Comparison of ENCODE assay signal across 1 cellular context in the genomic region with DNA sequence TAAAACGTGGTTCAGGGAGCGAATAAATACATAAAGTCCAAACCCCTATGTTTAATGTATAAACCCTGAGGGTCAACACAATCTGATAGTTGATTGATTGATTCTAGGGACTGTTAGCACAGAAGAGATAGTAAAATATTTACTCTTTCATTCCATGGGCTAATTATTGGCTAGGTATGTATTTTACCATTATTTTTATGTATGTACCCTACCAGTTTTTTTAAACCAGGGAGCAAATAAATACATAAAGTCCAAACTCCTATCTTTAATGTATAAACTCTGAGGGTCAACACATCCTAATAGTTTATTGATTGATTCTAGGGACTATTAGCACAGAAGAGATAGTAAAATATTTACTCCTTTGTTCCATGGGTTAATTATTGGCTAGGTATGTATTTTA.
A peak's percentile ranks its signal among the peaks of the same experiment; 100 is the strongest.
TF ChIP-seq lines count a peak whose summit lies in the region.

No MANE protein-coding gene starts in this region.

TF ChIP-seq in HepG2, 621 proteins besides CTCF, POLR2A, EP300 and RAD21 (continued from another document and continues in another):
- TF ChIP-seq NCOA2 (CRISPR knock-in tag; IDR thresholded peaks at IDR 0.05) (peak; percentile 91), RFX5 (IDR thresholded peaks at IDR 0.05; ENCODE audit: low read depth, low read length) (no peak), ZNF329 (CRISPR knock-in tag; IDR thresholded peaks at IDR 0.05; ENCODE audit: low read depth) (no peak), PPARG (CRISPR knock-in tag; conservative IDR thresholded peaks at IDR 0.05) (no peak), SALL1 (CRISPR knock-in tag; IDR thresholded peaks at IDR 0.05) (no peak), ZNF326 (CRISPR knock-in tag; IDR thresholded peaks at IDR 0.05; ENCODE audit: borderline replicate concordance) (no peak), LCORL (IDR thresholded peaks at IDR 0.05) (no peak), LCORL (CRISPR knock-in tag; IDR thresholded peaks at IDR 0.05) (no peak), HOXA7 (CRISPR knock-in tag; IDR thresholded peaks at IDR 0.05) (no peak), DR1 (CRISPR knock-in tag; IDR thresholded peaks at IDR 0.05) (no peak), TOE1 (CRISPR knock-in tag; IDR thresholded peaks at IDR 0.05) (no peak), ZNF547 (CRISPR knock-in tag; IDR thresholded peaks at IDR 0.05) (no peak), PRPF4 (IDR thresholded peaks at IDR 0.05; ENCODE audit: low read depth, low read length, poor library complexity, severe bottlenecking) (no peak), ZNF841 (CRISPR knock-in tag; IDR thresholded peaks at IDR 0.05; ENCODE audit: borderline replicate concordance) (no peak), GFI1 (CRISPR knock-in tag; IDR thresholded peaks at IDR 0.05; ENCODE audit: borderline replicate concordance) (peak; percentile 77), NCOA5 (CRISPR knock-in tag; IDR thresholded peaks at IDR 0.05) (no peak), ASH2L (IDR thresholded peaks at IDR 0.05; ENCODE audit: insufficient read length, low read depth, low read length) (peak; percentile 42), EEA1 (CRISPR knock-in tag; IDR thresholded peaks at IDR 0.05; ENCODE audit: borderline replicate concordance) (no peak), ZNF225 (CRISPR knock-in tag; IDR thresholded peaks at IDR 0.05) (no peak), ZNF235 (CRISPR knock-in tag; IDR thresholded peaks at IDR 0.05; ENCODE audit: borderline replicate concordance) (no peak), ZNF776 (CRISPR knock-in tag; IDR thresholded peaks at IDR 0.05) (no peak), ZNF737 (CRISPR knock-in tag; IDR thresholded peaks at IDR 0.05; ENCODE audit: borderline replicate concordance) (no peak), ZNF3 (CRISPR knock-in tag; IDR thresholded peaks at IDR 0.05) (no peak), IRF2 (CRISPR knock-in tag; IDR thresholded peaks at IDR 0.05) (no peak), ONECUT2 (CRISPR knock-in tag; IDR thresholded peaks at IDR 0.05) (peak; percentile 89), TEAD2 (CRISPR knock-in tag; IDR thresholded peaks at IDR 0.05) (no peak), ZFP36 (IDR thresholded peaks at IDR 0.05; ENCODE audit: borderline replicate concordance, low read depth, low read length, partially characterized antibody) (no peak), ZFP37 (CRISPR knock-in tag; IDR thresholded peaks at IDR 0.05; ENCODE audit: borderline replicate concordance) (no peak), ZNF468 (CRISPR knock-in tag; IDR thresholded peaks at IDR 0.05) (no peak), KDM6A (CRISPR knock-in tag; IDR thresholded peaks at IDR 0.05; ENCODE audit: low read depth) (peak; percentile 55; the same call in 1 of the 2 replicates), SOX13 (IDR thresholded peaks at IDR 0.05) (no peak; the same call in 1 of the 2 replicates), SOX13 (CRISPR knock-in tag; conservative IDR thresholded peaks at IDR 0.05 in 1 of 2, IDR thresholded peaks at IDR 0.05 in 1 of 2) (peak in 1 of 2 experiments; percentile 78; a peak in 2 of 4 replicates), SOX5 (CRISPR knock-in tag; IDR thresholded peaks at IDR 0.05; ENCODE audit: borderline replicate concordance) (peak; percentile 87), TMF1 (CRISPR knock-in tag; IDR thresholded peaks at IDR 0.05; ENCODE audit: low read depth) (no peak), ZNF136 (CRISPR knock-in tag; IDR thresholded peaks at IDR 0.05; ENCODE audit: low read depth) (no peak), RFXANK (CRISPR knock-in tag; IDR thresholded peaks at IDR 0.05) (no peak), ZNF552 (CRISPR knock-in tag; IDR thresholded peaks at IDR 0.05; ENCODE audit: borderline replicate concordance) (no peak), MATR3 (CRISPR knock-in tag; IDR thresholded peaks at IDR 0.05) (no peak), NCOR1 (IDR thresholded peaks at IDR 0.05; ENCODE audit: borderline replicate concordance, low read length) (peak; percentile 94; the same call in 1 of the 2 replicates), MZF1 (CRISPR knock-in tag; IDR thresholded peaks at IDR 0.05; ENCODE audit: borderline replicate concordance) (no peak), FOSL1 (CRISPR knock-in tag; IDR thresholded peaks at IDR 0.05; ENCODE audit: borderline replicate concordance) (no peak)
- TF ChIP-seq, protein P1, sequence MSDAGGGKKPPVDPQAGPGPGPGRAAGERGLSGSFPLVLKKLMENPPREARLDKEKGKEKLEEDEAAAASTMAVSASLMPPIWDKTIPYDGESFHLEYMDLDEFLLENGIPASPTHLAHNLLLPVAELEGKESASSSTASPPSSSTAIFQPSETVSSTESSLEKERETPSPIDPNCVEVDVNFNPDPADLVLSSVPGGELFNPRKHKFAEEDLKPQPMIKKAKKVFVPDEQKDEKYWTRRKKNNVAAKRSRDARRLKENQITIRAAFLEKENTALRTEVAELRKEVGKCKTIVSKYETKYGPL (CRISPR knock-in tag; IDR thresholded peaks at IDR 0.05), result no peak
- TF ChIP-seq, protein P2, sequence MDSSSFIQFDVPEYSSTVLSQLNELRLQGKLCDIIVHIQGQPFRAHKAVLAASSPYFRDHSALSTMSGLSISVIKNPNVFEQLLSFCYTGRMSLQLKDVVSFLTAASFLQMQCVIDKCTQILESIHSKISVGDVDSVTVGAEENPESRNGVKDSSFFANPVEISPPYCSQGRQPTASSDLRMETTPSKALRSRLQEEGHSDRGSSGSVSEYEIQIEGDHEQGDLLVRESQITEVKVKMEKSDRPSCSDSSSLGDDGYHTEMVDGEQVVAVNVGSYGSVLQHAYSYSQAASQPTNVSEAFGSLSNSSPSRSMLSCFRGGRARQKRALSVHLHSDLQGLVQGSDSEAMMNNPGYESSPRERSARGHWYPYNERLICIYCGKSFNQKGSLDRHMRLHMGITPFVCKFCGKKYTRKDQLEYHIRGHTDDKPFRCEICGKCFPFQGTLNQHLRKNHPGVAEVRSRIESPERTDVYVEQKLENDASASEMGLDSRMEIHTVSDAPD (CRISPR knock-in tag; IDR thresholded peaks at IDR 0.05), result no peak
- TF ChIP-seq, protein P3, sequence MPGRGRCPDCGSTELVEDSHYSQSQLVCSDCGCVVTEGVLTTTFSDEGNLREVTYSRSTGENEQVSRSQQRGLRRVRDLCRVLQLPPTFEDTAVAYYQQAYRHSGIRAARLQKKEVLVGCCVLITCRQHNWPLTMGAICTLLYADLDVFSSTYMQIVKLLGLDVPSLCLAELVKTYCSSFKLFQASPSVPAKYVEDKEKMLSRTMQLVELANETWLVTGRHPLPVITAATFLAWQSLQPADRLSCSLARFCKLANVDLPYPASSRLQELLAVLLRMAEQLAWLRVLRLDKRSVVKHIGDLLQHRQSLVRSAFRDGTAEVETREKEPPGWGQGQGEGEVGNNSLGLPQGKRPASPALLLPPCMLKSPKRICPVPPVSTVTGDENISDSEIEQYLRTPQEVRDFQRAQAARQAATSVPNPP (CRISPR knock-in tag; IDR thresholded peaks at IDR 0.05), result no peak
- TF ChIP-seq, protein P4, sequence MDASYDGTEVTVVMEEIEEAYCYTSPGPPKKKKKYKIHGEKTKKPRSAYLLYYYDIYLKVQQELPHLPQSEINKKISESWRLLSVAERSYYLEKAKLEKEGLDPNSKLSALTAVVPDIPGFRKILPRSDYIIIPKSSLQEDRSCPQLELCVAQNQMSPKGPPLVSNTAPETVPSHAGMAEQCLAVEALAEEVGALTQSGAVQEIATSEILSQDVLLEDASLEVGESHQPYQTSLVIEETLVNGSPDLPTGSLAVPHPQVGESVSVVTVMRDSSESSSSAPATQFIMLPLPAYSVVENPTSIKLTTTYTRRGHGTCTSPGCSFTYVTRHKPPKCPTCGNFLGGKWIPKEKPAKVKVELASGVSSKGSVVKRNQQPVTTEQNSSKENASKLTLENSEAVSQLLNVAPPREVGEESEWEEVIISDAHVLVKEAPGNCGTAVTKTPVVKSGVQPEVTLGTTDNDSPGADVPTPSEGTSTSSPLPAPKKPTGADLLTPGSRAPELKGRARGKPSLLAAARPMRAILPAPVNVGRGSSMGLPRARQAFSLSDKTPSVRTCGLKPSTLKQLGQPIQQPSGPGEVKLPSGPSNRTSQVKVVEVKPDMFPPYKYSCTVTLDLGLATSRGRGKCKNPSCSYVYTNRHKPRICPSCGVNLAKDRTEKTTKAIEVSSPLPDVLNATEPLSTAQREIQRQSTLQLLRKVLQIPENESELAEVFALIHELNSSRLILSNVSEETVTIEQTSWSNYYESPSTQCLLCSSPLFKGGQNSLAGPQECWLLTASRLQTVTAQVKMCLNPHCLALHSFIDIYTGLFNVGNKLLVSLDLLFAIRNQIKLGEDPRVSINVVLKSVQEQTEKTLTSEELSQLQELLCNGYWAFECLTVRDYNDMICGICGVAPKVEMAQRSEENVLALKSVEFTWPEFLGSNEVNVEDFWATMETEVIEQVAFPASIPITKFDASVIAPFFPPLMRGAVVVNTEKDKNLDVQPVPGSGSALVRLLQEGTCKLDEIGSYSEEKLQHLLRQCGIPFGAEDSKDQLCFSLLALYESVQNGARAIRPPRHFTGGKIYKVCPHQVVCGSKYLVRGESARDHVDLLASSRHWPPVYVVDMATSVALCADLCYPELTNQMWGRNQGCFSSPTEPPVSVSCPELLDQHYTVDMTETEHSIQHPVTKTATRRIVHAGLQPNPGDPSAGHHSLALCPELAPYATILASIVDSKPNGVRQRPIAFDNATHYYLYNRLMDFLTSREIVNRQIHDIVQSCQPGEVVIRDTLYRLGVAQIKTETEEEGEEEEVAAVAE (CRISPR knock-in tag; IDR thresholded peaks at IDR 0.05; ENCODE audit: borderline replicate concordance), result no peak
- TF ChIP-seq, protein P5, sequence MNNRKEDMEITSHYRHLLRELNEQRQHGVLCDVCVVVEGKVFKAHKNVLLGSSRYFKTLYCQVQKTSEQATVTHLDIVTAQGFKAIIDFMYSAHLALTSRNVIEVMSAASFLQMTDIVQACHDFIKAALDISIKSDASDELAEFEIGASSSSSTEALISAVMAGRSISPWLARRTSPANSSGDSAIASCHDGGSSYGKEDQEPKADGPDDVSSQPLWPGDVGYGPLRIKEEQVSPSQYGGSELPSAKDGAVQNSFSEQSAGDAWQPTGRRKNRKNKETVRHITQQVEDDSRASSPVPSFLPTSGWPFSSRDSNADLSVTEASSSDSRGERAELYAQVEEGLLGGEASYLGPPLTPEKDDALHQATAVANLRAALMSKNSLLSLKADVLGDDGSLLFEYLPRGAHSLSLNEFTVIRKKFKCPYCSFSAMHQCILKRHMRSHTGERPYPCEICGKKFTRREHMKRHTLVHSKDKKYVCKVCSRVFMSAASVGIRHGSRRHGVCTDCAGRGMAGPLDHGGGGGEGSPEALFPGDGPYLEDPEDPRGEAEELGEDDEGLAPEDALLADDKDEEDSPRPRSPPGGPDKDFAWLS (CRISPR knock-in tag; IDR thresholded peaks at IDR 0.05; ENCODE audit: borderline replicate concordance), result no peak
- TF ChIP-seq, protein P6, sequence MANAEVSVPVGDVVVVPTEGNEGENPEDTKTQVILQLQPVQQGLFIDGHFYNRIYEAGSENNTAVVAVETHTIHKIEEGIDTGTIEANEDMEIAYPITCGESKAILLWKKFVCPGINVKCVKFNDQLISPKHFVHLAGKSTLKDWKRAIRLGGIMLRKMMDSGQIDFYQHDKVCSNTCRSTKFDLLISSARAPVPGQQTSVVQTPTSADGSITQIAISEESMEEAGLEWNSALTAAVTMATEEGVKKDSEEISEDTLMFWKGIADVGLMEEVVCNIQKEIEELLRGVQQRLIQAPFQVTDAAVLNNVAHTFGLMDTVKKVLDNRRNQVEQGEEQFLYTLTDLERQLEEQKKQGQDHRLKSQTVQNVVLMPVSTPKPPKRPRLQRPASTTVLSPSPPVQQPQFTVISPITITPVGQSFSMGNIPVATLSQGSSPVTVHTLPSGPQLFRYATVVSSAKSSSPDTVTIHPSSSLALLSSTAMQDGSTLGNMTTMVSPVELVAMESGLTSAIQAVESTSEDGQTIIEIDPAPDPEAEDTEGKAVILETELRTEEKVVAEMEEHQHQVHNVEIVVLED (CRISPR knock-in tag; IDR thresholded peaks at IDR 0.05; ENCODE audit: borderline replicate concordance), result no peak
- TF ChIP-seq, protein P7, sequence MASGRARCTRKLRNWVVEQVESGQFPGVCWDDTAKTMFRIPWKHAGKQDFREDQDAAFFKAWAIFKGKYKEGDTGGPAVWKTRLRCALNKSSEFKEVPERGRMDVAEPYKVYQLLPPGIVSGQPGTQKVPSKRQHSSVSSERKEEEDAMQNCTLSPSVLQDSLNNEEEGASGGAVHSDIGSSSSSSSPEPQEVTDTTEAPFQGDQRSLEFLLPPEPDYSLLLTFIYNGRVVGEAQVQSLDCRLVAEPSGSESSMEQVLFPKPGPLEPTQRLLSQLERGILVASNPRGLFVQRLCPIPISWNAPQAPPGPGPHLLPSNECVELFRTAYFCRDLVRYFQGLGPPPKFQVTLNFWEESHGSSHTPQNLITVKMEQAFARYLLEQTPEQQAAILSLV (CRISPR knock-in tag; IDR thresholded peaks at IDR 0.05; ENCODE audit: borderline replicate concordance), result no peak
- TF ChIP-seq, protein P8, sequence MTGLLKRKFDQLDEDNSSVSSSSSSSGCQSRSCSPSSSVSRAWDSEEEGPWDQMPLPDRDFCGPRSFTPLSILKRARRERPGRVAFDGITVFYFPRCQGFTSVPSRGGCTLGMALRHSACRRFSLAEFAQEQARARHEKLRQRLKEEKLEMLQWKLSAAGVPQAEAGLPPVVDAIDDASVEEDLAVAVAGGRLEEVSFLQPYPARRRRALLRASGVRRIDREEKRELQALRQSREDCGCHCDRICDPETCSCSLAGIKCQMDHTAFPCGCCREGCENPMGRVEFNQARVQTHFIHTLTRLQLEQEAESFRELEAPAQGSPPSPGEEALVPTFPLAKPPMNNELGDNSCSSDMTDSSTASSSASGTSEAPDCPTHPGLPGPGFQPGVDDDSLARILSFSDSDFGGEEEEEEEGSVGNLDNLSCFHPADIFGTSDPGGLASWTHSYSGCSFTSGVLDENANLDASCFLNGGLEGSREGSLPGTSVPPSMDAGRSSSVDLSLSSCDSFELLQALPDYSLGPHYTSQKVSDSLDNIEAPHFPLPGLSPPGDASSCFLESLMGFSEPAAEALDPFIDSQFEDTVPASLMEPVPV (CRISPR knock-in tag; IDR thresholded peaks at IDR 0.05), result no peak
- TF ChIP-seq, protein P9, sequence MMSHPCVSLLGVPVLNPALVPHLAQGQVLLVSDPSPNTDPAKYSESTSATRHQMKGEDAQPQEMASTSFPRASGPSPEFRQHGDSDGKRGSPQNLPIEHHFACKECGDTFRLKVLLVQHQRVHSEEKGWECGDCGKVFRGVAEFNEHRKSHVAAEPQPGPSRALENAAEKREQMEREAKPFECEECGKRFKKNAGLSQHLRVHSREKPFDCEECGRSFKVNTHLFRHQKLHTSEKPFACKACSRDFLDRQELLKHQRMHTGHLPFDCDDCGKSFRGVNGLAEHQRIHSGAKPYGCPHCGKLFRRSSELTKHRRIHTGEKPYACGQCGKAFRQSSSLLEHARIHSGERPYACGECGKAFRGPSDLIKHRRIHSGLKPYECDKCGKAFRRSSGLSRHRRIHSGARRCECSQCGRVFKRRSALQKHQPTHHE (CRISPR knock-in tag; IDR thresholded peaks at IDR 0.05; ENCODE audit: borderline replicate concordance), result no peak
